14 cellular contexts compared by ENCODE assay signal in the genomic region with DNA sequence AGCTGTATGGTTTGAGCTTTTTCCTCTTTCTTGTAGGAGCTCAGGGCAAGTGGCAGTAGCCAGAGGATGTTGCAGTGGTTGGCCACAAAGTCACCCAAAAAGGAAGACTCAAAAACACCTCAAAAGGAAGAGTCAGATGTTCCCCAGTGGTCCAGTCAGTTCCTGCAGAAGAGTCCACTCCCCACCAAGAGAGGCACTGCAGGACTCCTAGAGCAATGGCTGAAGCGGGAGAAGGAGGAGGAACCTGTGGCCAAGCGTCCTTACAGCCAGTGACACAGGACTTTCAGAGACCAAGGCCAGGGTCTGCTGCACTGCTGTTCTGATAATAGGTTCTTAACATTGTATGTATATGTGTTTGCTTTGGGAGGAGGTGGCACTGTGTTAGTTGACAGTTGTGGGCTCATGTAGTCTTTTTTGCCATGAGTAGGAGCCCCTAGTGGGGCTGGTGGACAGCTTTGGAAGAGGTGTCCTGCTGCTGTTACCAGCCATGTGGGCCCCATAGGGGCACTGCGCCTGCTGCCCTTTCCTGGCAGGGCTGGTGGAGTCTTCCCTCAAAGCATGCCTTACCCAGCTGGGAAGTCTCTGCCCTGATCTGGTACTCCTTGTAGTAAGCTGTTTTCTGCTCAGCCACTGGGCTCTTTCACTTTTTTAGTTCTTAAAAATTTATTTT. TPM values are rescaled to one million over a fixed set of nuclear protein-coding genes. Genes with fewer than 3 reads are reported as not detected.
A peak's percentile ranks its signal among the peaks of the same experiment; 100 is the strongest.
DNase-seq lines count a peak whose midpoint lies in the region; ATAC-seq, FAIRE-seq and TF ChIP-seq lines count a peak whose summit lies in the region.
"Had no signal": no experiment of that assay in that cellular context is flagged by ENCODE, and none has a peak within 500 bp of the region (broad histone marks: within the 10 kb centered on the region; RNA-seq: fewer than 3 reads in every experiment).

No MANE protein-coding gene starts in this region.

- in situ Hi-C loops in HepG2 (cut with HindIII; ENCODE audit: extremely low pct_ligation_motif_present, low pct_unique_long_range_greater_than_20kb), result no loop called here

- H3K9ac ChIP-seq in MM.1S (ENCODE audit: low read length) (no peak overlapping the region), HepG2 (ENCODE audit: insufficient read depth, low read depth, low read length) (no peak overlapping the region)

- intact Hi-C loops in HepG2 (cut with micrococcal nuclease; ENCODE audit: unreplicated experiment), result no loop called here

- no peak overlapping the region for H2AFZ ChIP-seq in MM.1S (ENCODE audit: low read length)
- H2AFZ ChIP-seq in osteoblast (ENCODE audit: low read length), result no peak overlapping the region
- no peak overlapping the region for H2AFZ ChIP-seq in HepG2 (ENCODE audit: low read length)

- TF ChIP-seq POLR2A in HepG2 (IDR thresholded peaks at IDR 0.05; ENCODE audit: insufficient read depth in 1 of 2, low read depth in 2 of 2, low read length in 2 of 2), result no peak

- H3K27me3 ChIP-seq in MM.1S (replicated peaks; ENCODE audit: insufficient read depth, low read length), result no peaks in the 10 kb centered on the region
- H3K27me3 ChIP-seq in osteoblast (ENCODE audit: insufficient read depth, low read length), result no peaks in the 10 kb centered on the region
- H3K27me3 ChIP-seq in HepG2 (ENCODE audit: control insufficient read depth in 1 of 2, insufficient read depth in 2 of 2, low read length in 2 of 2), result no peaks in the 10 kb centered on the region

- H3K27ac ChIP-seq in MM.1S (ENCODE audit: low read length) (no peak overlapping the region), osteoblast (ENCODE audit: low read depth, low read length) (peak overlapping the region; percentile 57), HepG2 (ENCODE audit: extremely low read length, insufficient read depth, low read length) (no peak overlapping the region)

- POLR2A ChIA-PET in HepG2 (lab: Yijun Ruan, JAX), result no interaction called here

- WGBS in HepG2 (ENCODE audit: low lambda C conversion rate), result 100% methylated on average over 2 of the region's 3 CpGs

- TF ChIP-seq CTCF in MM.1S (IDR thresholded peaks at IDR 0.05; ENCODE audit: low read length), result no peak
- no peak for TF ChIP-seq CTCF in osteoblast (IDR thresholded peaks at IDR 0.05; ENCODE audit: extremely low read depth, low read depth, low read length)
- no peak for TF ChIP-seq CTCF in HepG2 (CRISPR knock-in tag; IDR thresholded peaks at IDR 0.05)

- DNase-seq in CD1c-positive myeloid dendritic cell (ENCODE audit: extremely low spot score), result peak; percentile 41
- peak; percentile 3 for DNase-seq in MM.1S
- peak; percentile 44 for DNase-seq in ecto neural progenitor cell (ENCODE audit: low spot score)
- peak; percentile 38 for DNase-seq in osteoblast (ENCODE audit: insufficient read length, low spot score, missing footprints)
- no peak for DNase-seq in HepG2 (ENCODE audit: low spot score)
- no peak for DNase-seq in A172 (ENCODE audit: low spot score)
- DNase-seq: activated T-cell treated with anti-CD3 and anti-CD28 coated beads, Interleukin-2, amount 50 U/mL, for 4 hours; DMS79; effector CD4-positive, alpha-beta T cell; NCI-H2171; stimulated activated CD8-positive, alpha-beta memory T cell treated with anti-CD3 and anti-CD28 coated beads, Interleukin-4, amount 100 ng/mL, for 48 hours had no signal

- no peak for TF ChIP-seq RAD21 in HepG2 (CRISPR knock-in tag; IDR thresholded peaks at IDR 0.05)

- FAIRE-seq in HepG2 (lab: Jason Lieb, UNC), result no peak
- FAIRE-seq: kidney had no signal

- peaks cover 21% of the 10 kb centered on the region for H3F3A ChIP-seq in MM.1S (ENCODE audit: insufficient read depth, low read length)

- 0 out of 2 replicates have a peak, but pooled peaks cover 4% of the 10 kb centered on the region for H3K79me2 ChIP-seq in MM.1S (ENCODE audit: low read length)
- no peaks in the 10 kb centered on the region for H3K79me2 ChIP-seq in osteoblast (ENCODE audit: insufficient read depth, low read length)
- H3K79me2 ChIP-seq in HepG2 (ENCODE audit: insufficient read depth, low read length), result no peaks in the 10 kb centered on the region

- H3K4me3 ChIP-seq in MM.1S (ENCODE audit: low read length) (no peak overlapping the region), osteoblast (ENCODE audit: insufficient read depth, low read length) (no peak overlapping the region), HepG2 (replicated peaks in 1 of 3; ENCODE audit: insufficient read depth in 1 of 3, low read depth in 2 of 3, low read length in 3 of 3) (no peak overlapping the region)

- peaks cover 9% of the 10 kb centered on the region; the same call in 1 of the 2 replicates for H3K36me3 ChIP-seq in MM.1S (replicated peaks; ENCODE audit: insufficient read depth, low read length)
- H3K36me3 ChIP-seq in osteoblast (ENCODE audit: insufficient read depth, low read length), result peaks cover 21% of the 10 kb centered on the region
- peaks cover 5 to 41% of the 10 kb centered on the region in 2 experiments for H3K36me3 ChIP-seq in HepG2 (replicated peaks in 1 of 2; ENCODE audit: control insufficient read depth in 1 of 2, insufficient read depth in 2 of 2, low read length in 2 of 2)

- BruUV-seq in HepG2 (replicated peaks; lab: Mats Ljungman, UMichigan), result no TSS peak

- TF ChIP-seq EP300 in HepG2 (IDR thresholded peaks at IDR 0.05; ENCODE audit: low read depth in 2 of 2, low read length in 2 of 2), result no peak
- no peak for TF ChIP-seq EP300 in HepG2 (CRISPR knock-in tag; IDR thresholded peaks at IDR 0.05; ENCODE audit: borderline replicate concordance)

- ATAC-seq in HepG2 (no peak; the same call in 2 of the 3 replicates), HG02763 (IDR thresholded peaks at IDR 0.05; ENCODE audit: unreplicated experiment) (no peak), HG02798 (IDR thresholded peaks at IDR 0.05; ENCODE audit: poor library complexity, unreplicated experiment) (no peak)

- no peaks in the 10 kb centered on the region for H3K9me2 ChIP-seq in MM.1S (replicated peaks; ENCODE audit: insufficient read depth, low read length)

- H4K20me1 ChIP-seq in MM.1S (ENCODE audit: insufficient read depth, low read length), result no peaks in the 10 kb centered on the region
- H4K20me1 ChIP-seq in osteoblast (ENCODE audit: insufficient read depth, low read length), result no peaks in the 10 kb centered on the region
- H4K20me1 ChIP-seq in HepG2 (ENCODE audit: insufficient read depth, low read length), result no peaks in the 10 kb centered on the region

- CTCF ChIA-PET in HepG2 (lab: Yijun Ruan, JAX; ENCODE audit: low intra/inter-chr PET ratio, low total read pairs), result no interaction called here

- no peak overlapping the region for H3K4me2 ChIP-seq in MM.1S (ENCODE audit: low read depth, low read length)
- H3K4me2 ChIP-seq in osteoblast (ENCODE audit: insufficient read depth, low read length), result peak overlapping the region; percentile 69
- H3K4me2 ChIP-seq in HepG2 (ENCODE audit: low read depth, low read length), result no peak overlapping the region

- H3K9me3 ChIP-seq in MM.1S (replicated peaks; ENCODE audit: insufficient read depth, low read length), result no peaks in the 10 kb centered on the region
- H3K9me3 ChIP-seq in osteoblast (ENCODE audit: low read depth, low read length), result no peaks in the 10 kb centered on the region
- no peaks in the 10 kb centered on the region for H3K9me3 ChIP-seq in HepG2 (ENCODE audit: low read length)

- H3K4me1 ChIP-seq in MM.1S (ENCODE audit: low read length) (peaks cover 25% of the 10 kb centered on the region), osteoblast (ENCODE audit: insufficient read depth, low read length) (peaks cover 9% of the 10 kb centered on the region), HepG2 (ENCODE audit: insufficient read depth, low read length) (peaks cover 13% of the 10 kb centered on the region)

RNA-seq across cellular contexts. Expression of gene HMCES, which starts 26.0 kb away (rescaled TPM):
- total RNA-seq in osteoblast (10.5 and 11.8 TPM in 2 replicates), HepG2 (2016; rRNA removed; fragmentation: Illumina TruSeq; extraction: Trizol) (37.5 and 52.4 TPM in 2 replicates)
- 5.9 and 6.0 TPM in 2 replicates for total RNA-seq in HepG2 (2016; cell fraction: cytosol; rRNA removed; fragmentation: Illumina TruSeq; extraction: Trizol; ENCODE audit: low read depth)
- total RNA-seq in HepG2 (2016; cell fraction: insoluble cytoplasmic fraction; rRNA removed; fragmentation: Illumina TruSeq; extraction: Trizol), result 39.9 and 50.0 TPM in 2 replicates
- 15.6 and 17.9 TPM in 2 replicates for total RNA-seq in HepG2 (2016; cell fraction: membrane; rRNA removed; fragmentation: Illumina TruSeq; extraction: Trizol)
- 19.5 and 22.8 TPM in 2 replicates for total RNA-seq in HepG2 (2016; cell fraction: nucleus; rRNA removed; fragmentation: Illumina TruSeq; extraction: Trizol)
- 16.1 and 20.1 TPM in 2 replicates for polyA plus RNA-seq in HepG2 (2011; rRNA removed)
- 12.5 and 16.0 TPM in 2 replicates for polyA plus RNA-seq in HepG2 (2011; cell fraction: cytosol; rRNA removed)
- 7.8 and 11.5 TPM in 2 replicates for polyA plus RNA-seq in HepG2 (2011; cell fraction: nucleus; rRNA removed)
- 23.1 and 26.3 TPM in 2 replicates for polyA plus RNA-seq in HepG2 (2012)
- 10.2 and 11.1 TPM in 2 replicates for polyA plus RNA-seq in HepG2 (2016; cell fraction: cytosol; fragmentation: Illumina TruSeq; extraction: Trizol; ENCODE audit: low read depth)
- 61.1 and 65.6 TPM in 2 replicates for polyA plus RNA-seq in HepG2 (2016; cell fraction: insoluble cytoplasmic fraction; fragmentation: Illumina TruSeq; extraction: Trizol; ENCODE audit: low read depth)
- polyA plus RNA-seq in HepG2 (2016; cell fraction: membrane; fragmentation: Illumina TruSeq; extraction: Trizol; ENCODE audit: low read depth), result 16.9 and 18.1 TPM in 2 replicates
- 34.4 and 36.9 TPM in 2 replicates for polyA plus RNA-seq in HepG2 (2016; cell fraction: nucleus; fragmentation: Illumina TruSeq; extraction: Trizol; ENCODE audit: insufficient read depth, low read depth)
- polyA minus RNA-seq in HepG2 (2011; rRNA and poly(A)+ RNA removed; ENCODE audit: low replicate concordance), result 9.7 and 17.6 TPM in 2 replicates
- polyA minus RNA-seq in HepG2 (2011; cell fraction: cytosol; rRNA and poly(A)+ RNA removed), result 12.7 and 20.2 TPM in 2 replicates
- 7.2 and 8.7 TPM in 2 replicates for polyA minus RNA-seq in HepG2 (2011; cell fraction: nucleus; rRNA and poly(A)+ RNA removed)
- total RNA-seq in A172 (2014; rRNA removed; shearing (Covaris generic)), result 97.1 and 121 TPM in 2 replicates

RNA-seq across cellular contexts. Expression of gene COPG1, which starts 55.3 kb away (rescaled TPM):
- 297 and 305 TPM in 2 replicates for total RNA-seq in osteoblast
- 166 and 201 TPM in 2 replicates for total RNA-seq in HepG2 (2016; rRNA removed; fragmentation: Illumina TruSeq; extraction: Trizol)
- total RNA-seq in HepG2 (2016; cell fraction: cytosol; rRNA removed; fragmentation: Illumina TruSeq; extraction: Trizol; ENCODE audit: low read depth), result 32.6 and 33.3 TPM in 2 replicates
- total RNA-seq in HepG2 (2016; cell fraction: insoluble cytoplasmic fraction; rRNA removed; fragmentation: Illumina TruSeq; extraction: Trizol), result 161 and 187 TPM in 2 replicates
- 53.2 and 59.5 TPM in 2 replicates for total RNA-seq in HepG2 (2016; cell fraction: membrane; rRNA removed; fragmentation: Illumina TruSeq; extraction: Trizol)
- total RNA-seq in HepG2 (2016; cell fraction: nucleus; rRNA removed; fragmentation: Illumina TruSeq; extraction: Trizol), result 112 and 137 TPM in 2 replicates
- polyA plus RNA-seq in HepG2 (2011; rRNA removed), result 96.0 and 98.6 TPM in 2 replicates
- polyA plus RNA-seq in HepG2 (2011; cell fraction: cytosol; rRNA removed), result 50.1 and 58.7 TPM in 2 replicates
- polyA plus RNA-seq in HepG2 (2011; cell fraction: nucleus; rRNA removed), result 113 and 136 TPM in 2 replicates
- polyA plus RNA-seq in HepG2 (2012), result 104 and 119 TPM in 2 replicates
- polyA plus RNA-seq in HepG2 (2016; cell fraction: cytosol; fragmentation: Illumina TruSeq; extraction: Trizol; ENCODE audit: low read depth), result 13.1 and 15.7 TPM in 2 replicates
- 185 and 197 TPM in 2 replicates for polyA plus RNA-seq in HepG2 (2016; cell fraction: insoluble cytoplasmic fraction; fragmentation: Illumina TruSeq; extraction: Trizol; ENCODE audit: low read depth)
- 21.2 and 23.0 TPM in 2 replicates for polyA plus RNA-seq in HepG2 (2016; cell fraction: membrane; fragmentation: Illumina TruSeq; extraction: Trizol; ENCODE audit: low read depth)
- polyA plus RNA-seq in HepG2 (2016; cell fraction: nucleus; fragmentation: Illumina TruSeq; extraction: Trizol; ENCODE audit: insufficient read depth, low read depth), result 168 and 188 TPM in 2 replicates
- 210 and 345 TPM in 2 replicates for polyA minus RNA-seq in HepG2 (2011; rRNA and poly(A)+ RNA removed; ENCODE audit: low replicate concordance)
- polyA minus RNA-seq in HepG2 (2011; cell fraction: cytosol; rRNA and poly(A)+ RNA removed), result 121 and 122 TPM in 2 replicates
- 147 and 157 TPM in 2 replicates for polyA minus RNA-seq in HepG2 (2011; cell fraction: nucleus; rRNA and poly(A)+ RNA removed)
- 296 and 315 TPM in 2 replicates for total RNA-seq in A172 (2014; rRNA removed; shearing (Covaris generic))

Comparison
In these comparisons a context has a peak if more than half of its experiments do, and no peak if none do; other contexts are left out.
1. DNase-seq: peak in CD1c-positive myeloid dendritic cell (single experiment), MM.1S (single experiment), ecto neural progenitor cell (single experiment) and osteoblast (single experiment); none in HepG2 (single experiment) and A172 (single experiment).